ENCODE assay signal across 12 cellular contexts in the genomic region with DNA sequence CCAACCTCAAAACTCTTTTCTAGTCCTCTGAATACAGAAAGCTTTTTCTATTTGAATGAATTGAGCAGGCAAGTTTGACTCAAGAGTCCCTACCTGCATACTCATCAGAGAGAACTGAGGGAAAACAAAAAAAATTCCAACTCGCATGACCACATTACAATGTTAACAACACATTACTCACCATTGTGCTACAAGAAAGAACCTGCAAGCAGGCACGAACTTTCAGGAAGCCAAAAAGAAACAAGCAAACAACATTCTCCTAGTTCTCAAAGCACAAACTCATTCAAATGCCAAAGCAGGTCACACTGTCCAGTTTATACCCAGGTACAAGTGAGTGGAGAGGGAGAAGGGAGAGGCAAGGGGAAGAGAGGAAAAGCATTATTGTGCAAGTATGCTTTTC. TPM values are rescaled to one million over a fixed set of nuclear protein-coding genes. Genes with fewer than 3 reads are reported as not detected.
DNase-seq lines count a peak whose midpoint lies in the region; ATAC-seq and TF ChIP-seq lines count a peak whose summit lies in the region.
"Had no signal": no experiment of that assay in that cellular context is flagged by ENCODE, and none has a peak within 500 bp of the region (broad histone marks: within the 10 kb centered on the region; RNA-seq: fewer than 3 reads in every experiment).

No MANE protein-coding gene starts in this region.

- 0 out of 2 replicates have a peak overlapping the region, but pooled peaks have one; percentile 3 for H3K27ac ChIP-seq in 22Rv1
- peak overlapping the region; percentile 5 for H3K27ac ChIP-seq in angular gyrus (ENCODE audit: low read depth, low read length)
- peak overlapping the region in 1 of 2 donors; percentile 4 for H3K27ac ChIP-seq in left lung

- H3K4me3 ChIP-seq in left lung, result no peak overlapping the region

- intact Hi-C loops in left lung (cut with DNase I), result no loop called here

- peak; percentile 51 for DNase-seq in HCEC 1CT
- DNase-seq in left lung, result no peak
- no peak for DNase-seq in SHP77 (lab: John Stamatoyannopoulos, UW)
- no peak for DNase-seq in epidermal melanocyte (ENCODE audit: insufficient read length, low spot score)
- DNase-seq: activated CD8-positive, alpha-beta memory T cell treated with anti-CD3 and anti-CD28 coated beads, Interleukin-2, amount 50 U/mL, for 4 hours; CD8-positive, alpha-beta memory T cell; NCI-H146; SIG-M5 had no signal

- TF ChIP-seq CTCF in 22Rv1 (IDR thresholded peaks at IDR 0.05) (no peak), left lung (IDR thresholded peaks at IDR 0.05) (no peak)

- peaks cover 0 to 91% of the 10 kb centered on the region in 2 donors for H3K27me3 ChIP-seq in left lung

- peak; percentile 89 for ATAC-seq in left lung
- ATAC-seq in GM21619 (IDR thresholded peaks at IDR 0.05; ENCODE audit: unreplicated experiment), result no peak
- ATAC-seq in HG02938 (IDR thresholded peaks at IDR 0.05; ENCODE audit: unreplicated experiment), result no peak

- peaks cover 19 to 33% of the 10 kb centered on the region in 2 donors for H3K4me1 ChIP-seq in left lung

- no peaks in the 10 kb centered on the region for H3K36me3 ChIP-seq in left lung

- H3K9me3 ChIP-seq in left lung, result no peaks in the 10 kb centered on the region

RNA-seq across cellular contexts. Expression of a gene that starts 14.6 kb away (rescaled TPM):
- 10 to 100 TPM; 20.9 to 31.7 TPM for total RNA-seq in left lung

RNA-seq across cellular contexts. Expression of a gene that starts 59.2 kb away (rescaled TPM):
- total RNA-seq in left lung, result 10 to 100 TPM; 12.7 to 18.0 TPM
